1 cellular context compared by ENCODE assay signal in the genomic region with DNA sequence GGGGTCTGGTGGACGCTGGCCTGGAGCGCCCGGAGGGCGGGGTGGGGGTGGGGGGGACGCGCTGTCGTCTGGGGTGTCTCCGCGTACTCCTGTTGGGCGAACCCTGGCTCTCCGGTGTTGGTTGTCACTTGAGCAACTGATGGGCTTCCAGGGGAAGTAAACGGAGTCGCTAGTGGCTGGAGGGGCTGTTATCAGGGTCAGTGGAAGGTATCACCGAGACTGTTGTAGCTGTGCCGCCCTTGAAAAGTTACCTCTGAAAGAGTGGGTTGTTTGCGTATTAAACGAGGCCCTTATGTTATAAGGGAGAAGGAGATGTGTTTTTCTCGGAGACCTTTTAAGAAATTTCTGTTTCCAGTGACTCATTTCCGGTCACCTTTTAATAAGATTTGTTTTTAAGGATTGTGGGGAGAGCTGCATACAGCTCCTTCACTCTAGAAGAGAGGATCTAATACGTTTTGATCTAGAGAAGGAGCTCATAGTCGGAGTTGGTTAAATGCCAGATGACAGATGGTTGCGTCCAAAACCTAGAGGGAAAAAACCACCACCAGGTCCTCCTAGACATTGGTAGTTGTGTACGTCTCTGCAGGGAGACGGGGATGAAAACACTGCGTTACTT.
TF ChIP-seq lines count a peak whose summit lies in the region.

No MANE protein-coding gene starts in this region.

TF ChIP-seq in GM23338, 12 proteins besides CTCF, POLR2A, EP300 and RAD21 (continued from another document):
- TF ChIP-seq, protein P1, sequence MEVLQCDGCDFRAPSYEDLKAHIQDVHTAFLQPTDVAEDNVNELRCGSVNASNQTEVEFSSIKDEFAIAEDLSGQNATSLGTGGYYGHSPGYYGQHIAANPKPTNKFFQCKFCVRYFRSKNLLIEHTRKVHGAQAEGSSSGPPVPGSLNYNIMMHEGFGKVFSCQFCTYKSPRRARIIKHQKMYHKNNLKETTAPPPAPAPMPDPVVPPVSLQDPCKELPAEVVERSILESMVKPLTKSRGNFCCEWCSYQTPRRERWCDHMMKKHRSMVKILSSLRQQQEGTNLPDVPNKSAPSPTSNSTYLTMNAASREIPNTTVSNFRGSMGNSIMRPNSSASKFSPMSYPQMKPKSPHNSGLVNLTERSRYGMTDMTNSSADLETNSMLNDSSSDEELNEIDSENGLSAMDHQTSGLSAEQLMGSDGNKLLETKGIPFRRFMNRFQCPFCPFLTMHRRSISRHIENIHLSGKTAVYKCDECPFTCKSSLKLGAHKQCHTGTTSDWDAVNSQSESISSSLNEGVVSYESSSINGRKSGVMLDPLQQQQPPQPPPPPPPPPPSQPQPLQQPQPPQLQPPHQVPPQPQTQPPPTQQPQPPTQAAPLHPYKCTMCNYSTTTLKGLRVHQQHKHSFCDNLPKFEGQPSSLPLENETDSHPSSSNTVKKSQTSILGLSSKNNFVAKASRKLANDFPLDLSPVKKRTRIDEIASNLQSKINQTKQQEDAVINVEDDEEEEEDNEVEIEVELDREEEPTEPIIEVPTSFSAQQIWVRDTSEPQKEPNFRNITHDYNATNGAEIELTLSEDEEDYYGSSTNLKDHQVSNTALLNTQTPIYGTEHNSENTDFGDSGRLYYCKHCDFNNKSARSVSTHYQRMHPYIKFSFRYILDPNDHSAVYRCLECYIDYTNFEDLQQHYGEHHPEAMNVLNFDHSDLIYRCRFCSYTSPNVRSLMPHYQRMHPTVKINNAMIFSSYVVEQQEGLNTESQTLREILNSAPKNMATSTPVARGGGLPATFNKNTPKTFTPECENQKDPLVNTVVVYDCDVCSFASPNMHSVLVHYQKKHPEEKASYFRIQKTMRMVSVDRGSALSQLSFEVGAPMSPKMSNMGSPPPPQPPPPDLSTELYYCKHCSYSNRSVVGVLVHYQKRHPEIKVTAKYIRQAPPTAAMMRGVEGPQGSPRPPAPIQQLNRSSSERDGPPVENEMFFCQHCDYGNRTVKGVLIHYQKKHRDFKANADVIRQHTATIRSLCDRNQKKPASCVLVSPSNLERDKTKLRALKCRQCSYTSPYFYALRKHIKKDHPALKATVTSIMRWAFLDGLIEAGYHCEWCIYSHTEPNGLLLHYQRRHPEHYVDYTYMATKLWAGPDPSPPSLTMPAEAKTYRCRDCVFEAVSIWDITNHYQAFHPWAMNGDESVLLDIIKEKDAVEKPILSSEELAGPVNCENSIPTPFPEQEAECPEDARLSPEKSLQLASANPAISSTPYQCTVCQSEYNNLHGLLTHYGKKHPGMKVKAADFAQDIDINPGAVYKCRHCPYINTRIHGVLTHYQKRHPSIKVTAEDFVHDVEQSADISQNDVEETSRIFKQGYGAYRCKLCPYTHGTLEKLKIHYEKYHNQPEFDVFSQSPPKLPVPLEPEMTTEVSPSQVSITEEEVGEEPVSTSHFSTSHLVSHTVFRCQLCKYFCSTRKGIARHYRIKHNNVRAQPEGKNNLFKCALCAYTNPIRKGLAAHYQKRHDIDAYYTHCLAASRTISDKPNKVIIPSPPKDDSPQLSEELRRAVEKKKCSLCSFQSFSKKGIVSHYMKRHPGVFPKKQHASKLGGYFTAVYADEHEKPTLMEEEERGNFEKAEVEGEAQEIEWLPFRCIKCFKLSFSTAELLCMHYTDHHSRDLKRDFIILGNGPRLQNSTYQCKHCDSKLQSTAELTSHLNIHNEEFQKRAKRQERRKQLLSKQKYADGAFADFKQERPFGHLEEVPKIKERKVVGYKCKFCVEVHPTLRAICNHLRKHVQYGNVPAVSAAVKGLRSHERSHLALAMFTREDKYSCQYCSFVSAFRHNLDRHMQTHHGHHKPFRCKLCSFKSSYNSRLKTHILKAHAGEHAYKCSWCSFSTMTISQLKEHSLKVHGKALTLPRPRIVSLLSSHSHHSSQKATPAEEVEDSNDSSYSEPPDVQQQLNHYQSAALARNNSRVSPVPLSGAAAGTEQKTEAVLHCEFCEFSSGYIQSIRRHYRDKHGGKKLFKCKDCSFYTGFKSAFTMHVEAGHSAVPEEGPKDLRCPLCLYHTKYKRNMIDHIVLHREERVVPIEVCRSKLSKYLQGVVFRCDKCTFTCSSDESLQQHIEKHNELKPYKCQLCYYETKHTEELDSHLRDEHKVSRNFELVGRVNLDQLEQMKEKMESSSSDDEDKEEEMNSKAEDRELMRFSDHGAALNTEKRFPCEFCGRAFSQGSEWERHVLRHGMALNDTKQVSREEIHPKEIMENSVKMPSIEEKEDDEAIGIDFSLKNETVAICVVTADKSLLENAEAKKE (CRISPR knock-in tag; IDR thresholded peaks at IDR 0.05) = no peak
- TF ChIP-seq POLR2AphosphoS5 (IDR thresholded peaks at IDR 0.05; ENCODE audit: low read depth) (no peak), EZH2phosphoT487 (IDR thresholded peaks at IDR 0.05; ENCODE audit: unreplicated experiment) (no peak), JUNB (IDR thresholded peaks at IDR 0.05; ENCODE audit: unreplicated experiment) (no peak), ZNF114 (CRISPR knock-in tag; IDR thresholded peaks at IDR 0.05) (no peak), EZH2 (IDR thresholded peaks at IDR 0.05; ENCODE audit: low read depth, unreplicated experiment) (no peak)
